ENCODE assay signal across 8 cellular contexts in genomic region chr1:148522072-148522471, GRCh38. TPM values are rescaled to one million over a fixed set of nuclear protein-coding genes. Genes with fewer than 3 reads are reported as not detected.
DNase-seq lines count a peak whose midpoint lies in the region; ATAC-seq and TF ChIP-seq lines count a peak whose summit lies in the region.
"Not testable (repeated sequence)": the region's sequence is repeated elsewhere in the genome, so short reads cannot be mapped to it uniquely, and the experiment has no call there.

No MANE protein-coding gene starts in this region.

- not testable (repeated sequence) for H2AFZ ChIP-seq in Karpas-422 (ENCODE audit: low read length)

- peak; percentile 44 for ATAC-seq in GM21390 (IDR thresholded peaks at IDR 0.05; ENCODE audit: unreplicated experiment)
- ATAC-seq in Panc1, result peak; percentile 80
- ATAC-seq in lower lobe of right lung, result peak; percentile 88 to 92

- H3K9ac ChIP-seq in Karpas-422 (ENCODE audit: low read length), result not testable (repeated sequence)

- not testable (repeated sequence) for H4K20me1 ChIP-seq in Karpas-422 (ENCODE audit: insufficient read depth, low read depth, low read length)

- CTCF ChIA-PET in Panc1 (lab: Charles Lee), result not testable (repeated sequence)

- H3K27me3 ChIP-seq in Karpas-422 (ENCODE audit: low read length); Panc1 (ENCODE audit: control insufficient read depth, insufficient read depth, low read length); lower lobe of right lung (ENCODE audit: low read depth): not testable (repeated sequence)

- TF ChIP-seq CTCF in AG09309 (IDR thresholded peaks at IDR 0.05; ENCODE audit: control insufficient read depth, insufficient read depth, low read depth, low read length, missing control alignments); Panc1 (IDR thresholded peaks at IDR 0.05); lower lobe of right lung (IDR thresholded peaks at IDR 0.05): not testable (repeated sequence)

- not testable (repeated sequence) for H3K79me2 ChIP-seq in Karpas-422 (ENCODE audit: low read length)

- not testable (repeated sequence) for H3K9me3 ChIP-seq in Karpas-422 (ENCODE audit: low read length); Panc1 (ENCODE audit: control insufficient read depth, insufficient read depth, low read depth, low read length); lower lobe of right lung

- not testable (repeated sequence) for H3K9me2 ChIP-seq in Karpas-422 (replicated peaks; ENCODE audit: insufficient read depth, low read length)

- H3K4me1 ChIP-seq in Karpas-422 (ENCODE audit: low read length); Panc1 (ENCODE audit: control insufficient read depth, insufficient read depth, low read length); lower lobe of right lung: not testable (repeated sequence)

- in situ Hi-C loops in Panc1 (cut with HindIII; ENCODE audit: low pct_unique_long_range_greater_than_20kb, low sequenced_read_pairs), result not testable (repeated sequence)

- not testable (repeated sequence) for H3K4me2 ChIP-seq in Karpas-422 (ENCODE audit: low read depth, low read length, poor library complexity, severe bottlenecking)

- intact Hi-C loops in Panc1 (cut with micrococcal nuclease; ENCODE audit: unreplicated experiment); lower lobe of right lung (cut with DNase I): not testable (repeated sequence)

- POLR2A ChIA-PET in Panc1 (lab: Charles Lee), result interaction anchor here (0.6 kb wide), 1 partner anchor 165 kb away, joined by 4 read pairs; no protein-coding TSS in a partner anchor

- not testable (repeated sequence) for BruUV-seq in Panc1 (replicated peaks; lab: Mats Ljungman, UMichigan)

- H3K27ac ChIP-seq in Karpas-422 (ENCODE audit: low read length), result not testable (repeated sequence)
- H3K27ac ChIP-seq in Panc1 (ENCODE audit: low read length) (peak overlapping the region; percentile 73; the same call in 1 of the 2 replicates), lower lobe of right lung (peak overlapping the region; percentile 67)

- H3K36me3 ChIP-seq in Karpas-422 (ENCODE audit: insufficient read depth, low read length); Panc1 (ENCODE audit: control insufficient read depth, insufficient read depth, low read length); lower lobe of right lung: not testable (repeated sequence)

- H3K4me3 ChIP-seq in AG09309 (ENCODE audit: control insufficient read depth, low read depth, low read length) (peak overlapping the region; percentile 30), Panc1 (ENCODE audit: low read depth in 2 of 2, low read length in 2 of 2) (peak overlapping the region; percentile 25 to 46), lower lobe of right lung (peak overlapping the region; percentile 34)
- H3K4me3 ChIP-seq in Karpas-422 (ENCODE audit: low read length), result not testable (repeated sequence)

- not testable (repeated sequence) for DNase-seq in AG09309 (ENCODE audit: low read depth)
- DNase-seq in Karpas-422, result peak; percentile 93
- peak; percentile 75 for DNase-seq in Panc1 (ENCODE audit: low read depth, low spot score)
- DNase-seq in activated CD8-positive, alpha-beta memory T cell treated with anti-CD3 and anti-CD28 coated beads, Interleukin-2, amount 50 U/mL, for 4 hours, result peak; percentile 77
- peak; percentile 84 for DNase-seq in ecto neural progenitor cell (ENCODE audit: low spot score)
- peak; percentile 91 for DNase-seq in lower lobe of right lung
- DNase-seq in stimulated activated CD4-positive, alpha-beta T cell treated with anti-CD3 and anti-CD28 coated beads, Interleukin-1b, Interleukin-23, amount 100 ng/mL, for 4 hours (ENCODE audit: low read depth in 2 of 2), result peak; percentile 65

RNA-seq across cellular contexts. Expression of gene PPIAL4G, which starts 39.0 kb away (rescaled TPM):
- not detected in 2 replicates for total RNA-seq in Karpas-422 (2014; rRNA removed; shearing (Covaris generic); ENCODE audit: low replicate concordance)
- total RNA-seq in Panc1 (2021; ENCODE audit: unreplicated experiment) (not detected), lower lobe of right lung (not detected)
- not detected for polyA plus RNA-seq in Panc1 (2012; ENCODE audit: insufficient read length)
